2 cellular contexts compared by ENCODE assay signal in the genomic region with DNA sequence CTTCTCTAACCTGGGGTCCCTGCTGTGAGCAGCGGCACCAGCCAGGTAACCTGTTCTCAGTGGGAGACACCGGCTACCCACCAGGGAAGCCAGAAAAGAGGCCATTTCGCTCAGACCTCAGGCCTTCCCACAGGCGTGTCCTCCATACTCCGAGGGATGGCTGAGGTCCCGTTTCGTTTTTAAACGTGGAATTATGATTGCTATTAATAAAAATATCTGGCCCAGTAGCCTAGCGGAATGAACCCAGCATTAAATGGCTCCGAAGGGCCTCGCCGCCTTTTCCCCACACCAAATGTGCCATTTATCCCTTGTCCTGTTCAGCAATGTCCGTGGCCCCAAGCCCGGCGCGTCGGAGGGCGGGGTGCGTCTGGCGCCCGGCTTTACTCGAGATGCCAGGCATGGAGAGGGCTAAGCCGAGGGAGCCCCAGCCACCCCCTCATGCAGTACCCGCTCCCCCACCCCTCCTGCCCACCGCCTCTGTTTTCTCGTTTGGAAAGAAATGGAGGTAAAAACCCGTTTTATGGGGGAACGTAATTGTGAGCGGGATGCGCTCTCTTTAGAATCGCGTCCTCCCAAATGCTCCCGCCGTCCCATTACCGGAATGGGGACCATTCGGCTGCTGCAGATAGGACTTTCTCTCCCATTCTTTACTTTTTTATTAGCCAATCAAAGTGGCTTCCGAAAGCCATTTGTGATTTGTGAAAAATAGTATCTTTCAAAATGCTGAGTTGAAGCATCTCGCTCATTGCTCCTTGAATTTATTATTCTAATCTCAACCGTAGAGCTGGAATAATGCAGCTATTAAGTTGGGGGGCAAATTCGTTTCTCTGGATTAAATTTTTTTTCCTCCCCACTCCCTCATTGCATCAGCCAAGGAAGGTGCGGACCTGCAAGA.
TF ChIP-seq lines count a peak whose summit lies in the region.

No MANE protein-coding gene starts in this region.

TF ChIP-seq in SK-N-SH, 30 proteins besides CTCF, POLR2A, EP300 and RAD21 (continued from another document):
- TF ChIP-seq PBX3 (IDR thresholded peaks at IDR 0.05) (no peak), REST (IDR thresholded peaks at IDR 0.05; ENCODE audit: low read depth, low read length) (no peak)

TF ChIP-seq in SK-N-SH treated with all-trans-retinoic acid at 6 μM for 48 hours, 23 proteins besides CTCF, POLR2A, EP300 and RAD21 (continued from another document):
- TF ChIP-seq TSHZ2 (CRISPR knock-in tag; IDR thresholded peaks at IDR 0.05) (no peak), ARNTL (CRISPR knock-in tag; IDR thresholded peaks at IDR 0.05; ENCODE audit: borderline replicate concordance, low read depth) (no peak), ZNF70 (CRISPR knock-in tag; IDR thresholded peaks at IDR 0.05) (no peak), TCF4 (CRISPR knock-in tag; IDR thresholded peaks at IDR 0.05; ENCODE audit: borderline replicate concordance) (no peak), ZFP30 (CRISPR knock-in tag; IDR thresholded peaks at IDR 0.05) (no peak), CSDC2 (CRISPR knock-in tag; IDR thresholded peaks at IDR 0.05) (no peak), TOX (CRISPR knock-in tag; IDR thresholded peaks at IDR 0.05; ENCODE audit: borderline replicate concordance) (no peak), SNAI2 (CRISPR knock-in tag; IDR thresholded peaks at IDR 0.05) (no peak), ISL1 (CRISPR knock-in tag; IDR thresholded peaks at IDR 0.05) (no peak), ZNF8 (CRISPR knock-in tag; IDR thresholded peaks at IDR 0.05) (no peak), POU6F1 (CRISPR knock-in tag; IDR thresholded peaks at IDR 0.05; ENCODE audit: borderline replicate concordance, low read depth) (no peak), ESRRG (CRISPR knock-in tag; IDR thresholded peaks at IDR 0.05) (no peak), BACH2 (CRISPR knock-in tag; IDR thresholded peaks at IDR 0.05; ENCODE audit: borderline replicate concordance) (no peak)
- TF ChIP-seq, protein P1, sequence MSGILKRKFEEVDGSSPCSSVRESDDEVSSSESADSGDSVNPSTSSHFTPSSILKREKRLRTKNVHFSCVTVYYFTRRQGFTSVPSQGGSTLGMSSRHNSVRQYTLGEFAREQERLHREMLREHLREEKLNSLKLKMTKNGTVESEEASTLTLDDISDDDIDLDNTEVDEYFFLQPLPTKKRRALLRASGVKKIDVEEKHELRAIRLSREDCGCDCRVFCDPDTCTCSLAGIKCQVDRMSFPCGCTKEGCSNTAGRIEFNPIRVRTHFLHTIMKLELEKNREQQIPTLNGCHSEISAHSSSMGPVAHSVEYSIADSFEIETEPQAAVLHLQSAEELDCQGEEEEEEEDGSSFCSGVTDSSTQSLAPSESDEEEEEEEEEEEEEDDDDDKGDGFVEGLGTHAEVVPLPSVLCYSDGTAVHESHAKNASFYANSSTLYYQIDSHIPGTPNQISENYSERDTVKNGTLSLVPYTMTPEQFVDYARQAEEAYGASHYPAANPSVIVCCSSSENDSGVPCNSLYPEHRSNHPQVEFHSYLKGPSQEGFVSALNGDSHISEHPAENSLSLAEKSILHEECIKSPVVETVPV (CRISPR knock-in tag; IDR thresholded peaks at IDR 0.05): no peak
- TF ChIP-seq, protein P2, sequence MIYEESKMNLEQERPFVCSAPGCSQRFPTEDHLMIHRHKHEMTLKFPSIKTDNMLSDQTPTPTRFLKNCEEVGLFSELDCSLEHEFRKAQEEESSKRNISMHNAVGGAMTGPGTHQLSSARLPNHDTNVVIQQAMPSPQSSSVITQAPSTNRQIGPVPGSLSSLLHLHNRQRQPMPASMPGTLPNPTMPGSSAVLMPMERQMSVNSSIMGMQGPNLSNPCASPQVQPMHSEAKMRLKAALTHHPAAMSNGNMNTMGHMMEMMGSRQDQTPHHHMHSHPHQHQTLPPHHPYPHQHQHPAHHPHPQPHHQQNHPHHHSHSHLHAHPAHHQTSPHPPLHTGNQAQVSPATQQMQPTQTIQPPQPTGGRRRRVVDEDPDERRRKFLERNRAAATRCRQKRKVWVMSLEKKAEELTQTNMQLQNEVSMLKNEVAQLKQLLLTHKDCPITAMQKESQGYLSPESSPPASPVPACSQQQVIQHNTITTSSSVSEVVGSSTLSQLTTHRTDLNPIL (CRISPR knock-in tag; IDR thresholded peaks at IDR 0.05; ENCODE audit: low read depth): no peak
